Comparison of ENCODE assay signal across 13 cellular contexts in the genomic region with DNA sequence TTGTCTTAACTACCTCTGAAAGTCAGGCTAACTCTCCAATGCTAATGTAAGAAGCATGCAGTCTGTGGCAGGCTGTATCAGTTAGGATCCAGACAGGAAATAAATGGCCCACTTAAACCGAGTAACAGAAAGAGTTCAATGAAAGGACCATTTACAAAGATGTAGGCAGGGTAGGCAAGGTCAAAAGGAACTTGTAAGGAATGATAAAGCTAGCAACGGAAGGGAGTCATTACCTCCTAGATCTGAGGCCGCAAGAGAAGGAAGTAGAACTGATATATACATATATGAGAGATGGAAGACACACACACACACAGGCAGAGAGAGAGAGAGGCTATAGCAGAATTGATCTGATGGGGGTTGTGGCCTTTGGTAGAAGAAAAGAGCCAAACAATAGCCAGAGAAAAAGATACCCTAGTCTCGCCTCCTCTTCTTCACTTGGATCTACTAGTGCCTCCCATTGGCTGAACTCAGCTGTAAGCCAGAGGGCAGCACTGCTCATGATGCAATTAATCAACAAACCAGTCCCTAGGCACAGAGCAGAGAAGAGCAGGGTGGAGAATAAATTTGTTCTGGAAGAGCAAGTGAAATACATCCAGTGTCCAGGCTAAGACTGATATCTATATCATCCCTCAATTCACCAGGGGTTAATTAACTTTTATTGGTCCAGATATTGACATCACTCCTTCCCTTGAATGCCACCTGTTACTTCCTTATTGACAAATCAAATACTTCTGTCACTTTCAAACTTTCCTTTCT.
DNase-seq lines count a peak whose midpoint lies in the region; ATAC-seq, FAIRE-seq and TF ChIP-seq lines count a peak whose summit lies in the region.
"Had no signal": no experiment of that assay in that cellular context is flagged by ENCODE, and none has a peak within 500 bp of the region (broad histone marks: within the 10 kb centered on the region; RNA-seq: fewer than 3 reads in every experiment).

No MANE protein-coding gene starts in this region.

- H4K20me1 ChIP-seq in H1 (replicated peaks in 1 of 2; ENCODE audit: control insufficient read depth in 1 of 2, insufficient read depth in 2 of 2, low read length in 2 of 2), result no peaks in the 10 kb centered on the region

- peak overlapping the region in 9 of 12 donors; percentile 5 to 77 (median 67) for H3K27ac ChIP-seq in heart left ventricle
- no peak overlapping the region for H3K27ac ChIP-seq in H1 (ENCODE audit: low read depth, low read length)
- H3K27ac ChIP-seq in testis, result no peak overlapping the region
- H3K27ac ChIP-seq: GM23248 had no signal

- H3K23me2 ChIP-seq in H1 (ENCODE audit: low read depth, low read length), result no peaks in the 10 kb centered on the region

- POLR2A ChIA-PET in H1 (lab: Charles Lee; ENCODE audit: partially characterized antibody), result no interaction called here

- H2BK15ac ChIP-seq in H1 (ENCODE audit: low read length), result no peak overlapping the region

- H3K9me3 ChIP-seq in heart left ventricle, result no peaks in the 10 kb centered on the region
- H3K9me3 ChIP-seq in H1 (ENCODE audit: insufficient read depth in 2 of 2, low read depth in 1 of 2, low read length in 1 of 2), result no peaks in the 10 kb centered on the region
- no peaks in the 10 kb centered on the region for H3K9me3 ChIP-seq in testis

- H3K18ac ChIP-seq in H1 (ENCODE audit: extremely low read depth, low read length), result no peak overlapping the region

- intact Hi-C loops in heart left ventricle (cut with DNase I), result loop anchor here in 2 of 10 donors (5.0 to 10.0 kb wide), 2 partner anchors 325 to 413 kb away; no protein-coding TSS in a partner anchor
- intact Hi-C loops in Right ventricle myocardium superior (cut with DNase I), result loop anchor here (10.0 kb wide), 1 partner anchor 323 kb away; no protein-coding TSS in a partner anchor
- intact Hi-C loops in testis (cut with DNase I; ENCODE audit: low total_unique reads), result no loop called here

- CTCF ChIA-PET in H1 (lab: Charles Lee; ENCODE audit: partially characterized antibody), result interaction anchor here (0.7 to 3.0 kb wide), 11 partner anchors 10 to 947 kb away, joined by 3 to 21 read pairs (median 3); no protein-coding TSS in a partner anchor

- no peaks in the 10 kb centered on the region for H3K36me3 ChIP-seq in heart left ventricle
- H3K36me3 ChIP-seq in H1 (ENCODE audit: control insufficient read depth in 2 of 4, insufficient read depth in 4 of 4, low read length in 3 of 4), result no peaks in the 10 kb centered on the region
- H3K36me3 ChIP-seq in testis (ENCODE audit: low read depth, missing control alignments), result no peaks in the 10 kb centered on the region

- no peak overlapping the region for H3K23ac ChIP-seq in H1 (ENCODE audit: insufficient read length)

- H2AK5ac ChIP-seq in H1 (ENCODE audit: low read depth, low read length), result no peak overlapping the region

- H3K4me2 ChIP-seq in H1 (ENCODE audit: insufficient read depth in 1 of 2, low read depth in 2 of 2, low read length in 2 of 2), result no peak overlapping the region

- WGBS in heart left ventricle, 4 donors, result 61 to 73% (median 66%) methylated on average over 4 of the region's 4 CpGs
- 85% methylated on average over 4 of the region's 4 CpGs; no CpG with 5 or more reads in 1 of the 2 experiments for WGBS in H1 (ENCODE audit: extremely low coverage in 1 of 2, insufficient coverage in 1 of 2, insufficient read length in 1 of 2, insufficient replicate concordance in 2 of 2, low coverage in 1 of 2, low lambda C conversion rate in 2 of 2, missing lambda C conversion rate in 1 of 2), 2 experiments
- WGBS in testis, 2 donors, result 57 to 59% methylated on average over 4 of the region's 4 CpGs

- no peak overlapping the region for H3K14ac ChIP-seq in H1 (ENCODE audit: insufficient read length)

- no peak overlapping the region for H3K56ac ChIP-seq in H1 (replicated peaks; ENCODE audit: insufficient read length, low read depth, low read length)

- H2AFZ ChIP-seq in H1 (ENCODE audit: low read length), result peak overlapping the region; percentile 27
- H2AFZ ChIP-seq: GM23248 had no signal

- TF ChIP-seq EP300 in H1 (IDR thresholded peaks at IDR 0.05; ENCODE audit: borderline replicate concordance in 1 of 2, low read depth in 2 of 2, low read length in 2 of 2), result no peak

- peaks cover 0 to 33% (median 13%) of the 10 kb centered on the region in 12 donors for H3K4me1 ChIP-seq in heart left ventricle
- peaks cover 0 to 4% (median 0%) of the 10 kb centered on the region in 4 experiments; a peak in 2 of 7 replicates for H3K4me1 ChIP-seq in H1 (replicated peaks in 1 of 4; ENCODE audit: control insufficient read depth in 3 of 4, insufficient read depth in 4 of 4, low read length in 3 of 4)
- H3K4me1 ChIP-seq in testis, result no peaks in the 10 kb centered on the region

- H2BK20ac ChIP-seq in H1 (ENCODE audit: low read length), result no peak overlapping the region

- H3K79me1 ChIP-seq in H1 (ENCODE audit: low read depth, low read length), result no peaks in the 10 kb centered on the region

- TF ChIP-seq RAD21 in H1 (IDR thresholded peaks at IDR 0.05 in 1 of 2, conservative IDR thresholded peaks at IDR 0.05 in 1 of 2; ENCODE audit: low read depth in 2 of 2, low read length in 2 of 2), result peak; percentile 45 to 65

- no peaks in the 10 kb centered on the region for H3K79me2 ChIP-seq in H1 (ENCODE audit: control insufficient read depth in 1 of 2, insufficient read depth in 2 of 2, low read length in 2 of 2)

- H3K27me3 ChIP-seq in heart left ventricle, result no peaks in the 10 kb centered on the region
- no peaks in the 10 kb centered on the region for H3K27me3 ChIP-seq in H1 (replicated peaks in 1 of 4; ENCODE audit: control insufficient read depth in 3 of 4, extremely low read depth in 1 of 4, insufficient read depth in 3 of 4, low read length in 3 of 4)
- no peaks in the 10 kb centered on the region for H3K27me3 ChIP-seq in testis

- H4K8ac ChIP-seq in H1 (ENCODE audit: extremely low read depth, insufficient read depth, low read length), result no peak overlapping the region

- H2BK12ac ChIP-seq in H1 (ENCODE audit: low read depth, low read length), result no peak overlapping the region

- no peak overlapping the region for H2BK120ac ChIP-seq in H1 (replicated peaks; ENCODE audit: low read depth, low read length)

- TF ChIP-seq CTCF in heart left ventricle (IDR thresholded peaks at IDR 0.05) (peak in 3 of 12 donors; percentile 24 to 32 (median 30)), LNCaP clone FGC (IDR thresholded peaks at IDR 0.05; ENCODE audit: control insufficient read depth, extremely low read depth, insufficient read depth) (peak; percentile 67), H1 (IDR thresholded peaks at IDR 0.05; ENCODE audit: control extremely low read depth in 1 of 3, insufficient read depth in 1 of 3, low read depth in 1 of 3, low read length in 3 of 3) (peak in 2 of 3 experiments; percentile 44 to 49; a peak in 3 of 4 replicates), testis (IDR thresholded peaks at IDR 0.05) (no peak)

- no peak for TF ChIP-seq POLR2A in heart left ventricle (IDR thresholded peaks at IDR 0.05)
- no peak for TF ChIP-seq POLR2A in H1 (IDR thresholded peaks at IDR 0.05; ENCODE audit: control extremely low read depth in 1 of 2, low read depth in 2 of 2, low read length in 2 of 2)
- TF ChIP-seq POLR2A in testis (IDR thresholded peaks at IDR 0.05), result no peak

- H3K4me3 ChIP-seq in heart left ventricle, result no peak overlapping the region
- H3K4me3 ChIP-seq in LNCaP clone FGC (ENCODE audit: low read depth, low read length), result no peak overlapping the region
- H3K4me3 ChIP-seq in H1 (ENCODE audit: extremely low read depth in 1 of 4, insufficient read depth in 2 of 4, low read depth in 3 of 4, low read length in 4 of 4), result no peak overlapping the region
- H3K4me3 ChIP-seq in testis, result no peak overlapping the region
- H3K4me3 ChIP-seq: GM23248 had no signal

- no peak for FAIRE-seq in H1 (lab: Jason Lieb, UNC)

- ATAC-seq in heart left ventricle (peak in 3 of 4 donors; percentile 43 to 60 (median 52)), Right ventricle myocardium superior (ENCODE audit: poor library complexity) (no peak), HG03280 (IDR thresholded peaks at IDR 0.05; ENCODE audit: unreplicated experiment) (no peak), GM21576 (IDR thresholded peaks at IDR 0.05; ENCODE audit: unreplicated experiment) (no peak), HG03045 (IDR thresholded peaks at IDR 0.05; ENCODE audit: unreplicated experiment) (no peak)

- no peak overlapping the region for H3K9ac ChIP-seq in H1 (replicated peaks in 1 of 4; ENCODE audit: extremely low read depth in 1 of 4, low read depth in 3 of 4, low read length in 3 of 4)
- H3K9ac ChIP-seq: GM23248 had no signal

- no peak overlapping the region for H3K4ac ChIP-seq in H1 (replicated peaks; ENCODE audit: insufficient read length, low read depth, low read length)

- DNase-seq in heart left ventricle, result no peak
- no peak for DNase-seq in Right ventricle myocardium superior
- peak; percentile 93 for DNase-seq in LNCaP clone FGC (ENCODE audit: low read depth)
- no peak for DNase-seq in H1 (ENCODE audit: low read depth in 1 of 2, low spot score in 2 of 2)
- peak; percentile 58 for DNase-seq in testis
- DNase-seq: activated effector memory CD4-positive, alpha-beta T cell treated with anti-CD3 and anti-CD28 coated beads, Interleukin-2, amount 50 U/mL, for 16 hours; cortex of kidney; GM23248; NCI-H446; stimulated activated CD4-positive, alpha-beta T cell treated with anti-CD3 and anti-CD28 coated beads, Interleukin-2, amount 100 ng/mL, for 24 hours had no signal

- H2BK5ac ChIP-seq in H1 (ENCODE audit: low read depth, low read length), result no peak overlapping the region

- H4K91ac ChIP-seq in H1 (replicated peaks; ENCODE audit: insufficient read length, low read length), result no peak overlapping the region

- no peak overlapping the region for H4K5ac ChIP-seq in H1 (ENCODE audit: insufficient read length, low read depth, low read length)

TF ChIP-seq in H1, 55 proteins besides CTCF, POLR2A, EP300 and RAD21:
- TF ChIP-seq CEBPB (IDR thresholded peaks at IDR 0.05; ENCODE audit: low read depth, low read length) (peak; percentile 41; the same call in 1 of the 2 replicates), NRF1 (IDR thresholded peaks at IDR 0.05; ENCODE audit: low read depth, low read length) (no peak)

Comparison
In these comparisons a context has a peak if more than half of its experiments do, and no peak if none do; other contexts are left out.
1. ATAC-seq: peak in heart left ventricle (3 of 4); none in Right ventricle myocardium superior (single experiment), HG03280 (single experiment), GM21576 (single experiment) and HG03045 (single experiment).
2. DNase-seq: peak in LNCaP clone FGC (single experiment) and testis (single experiment); none in heart left ventricle (0 of 5), Right ventricle myocardium superior (single experiment) and H1 (0 of 2).
3. H3K27ac ChIP-seq: peak in heart left ventricle (9 of 12); none in H1 (single experiment) and testis (0 of 2).
4. CTCF ChIP-seq: peak in LNCaP clone FGC (single experiment) and H1 (2 of 3); none in testis (0 of 3).